ENCODE assay signal across 16 cellular contexts in genomic region chr14:93764211-93764659, GRCh38. TPM values are rescaled to one million over a fixed set of nuclear protein-coding genes. Genes with fewer than 3 reads are reported as not detected.
DNase-seq lines count a peak whose midpoint lies in the region; ATAC-seq and TF ChIP-seq lines count a peak whose summit lies in the region.
"Had no signal": no experiment of that assay in that cellular context is flagged by ENCODE, and none has a peak within 500 bp of the region (broad histone marks: within the 10 kb centered on the region; RNA-seq: fewer than 3 reads in every experiment).

No MANE protein-coding gene starts in this region.

- H3K4me3 ChIP-seq in foreskin fibroblast (ENCODE audit: low read depth in 1 of 2, low read length in 2 of 2) (no peak overlapping the region), rectal smooth muscle tissue (ENCODE audit: low read length) (peak overlapping the region; percentile 38)
- H3K4me3 ChIP-seq: GM12878, psoas muscle had no signal

- peak overlapping the region; percentile 86 for H3K27ac ChIP-seq in rectal smooth muscle tissue (ENCODE audit: low read depth, low read length)
- H3K27ac ChIP-seq: psoas muscle had no signal

- peaks cover 58% of the 10 kb centered on the region for H3K4me1 ChIP-seq in rectal smooth muscle tissue (ENCODE audit: control insufficient read depth, insufficient read depth, low read length)
- H3K4me1 ChIP-seq: psoas muscle had no signal

- no peaks in the 10 kb centered on the region for H3K36me3 ChIP-seq in rectal smooth muscle tissue (ENCODE audit: control insufficient read depth, insufficient read depth, low read length)

- ATAC-seq in HG03196 (IDR thresholded peaks at IDR 0.05; ENCODE audit: unreplicated experiment) = no peak
- no peak for ATAC-seq in GM19452 (IDR thresholded peaks at IDR 0.05; ENCODE audit: unreplicated experiment)
- ATAC-seq in GM19035 (IDR thresholded peaks at IDR 0.05; ENCODE audit: unreplicated experiment) = no peak
- ATAC-seq: activated T-helper 17 cell treated with anti-CD3 and anti-CD28 coated beads, Interleukin-2, amount 50 U/mL, for 72 hours; GM12878; stimulated activated memory B cell treated with anti-CD40 and anti-IgM and Interleukin-4, amounts not matched to agents 10 μg/mL and 1 μg/mL and 100 μg/mL, for 72 hours had no signal

- peak; percentile 30 for DNase-seq in ELR (ENCODE audit: low read depth)
- DNase-seq in SK-N-DZ (ENCODE audit: low spot score) = peak; percentile 89
- peak; percentile 11 to 34 for DNase-seq in foreskin fibroblast
- DNase-seq in anterior cingulate cortex (lab: John Stamatoyannopoulos, UW) = no peak
- DNase-seq: activated CD4-positive, alpha-beta T cell treated with anti-CD3 and anti-CD28 coated beads, Interleukin-2, amount 50 U/mL, for 4 hours; mesendoderm; psoas muscle; stimulated activated CD4-positive, alpha-beta T cell treated with anti-CD3 and anti-CD28 coated beads, Interleukin-2, amount 100 ng/mL, for 24 hours had no signal

- TF ChIP-seq CTCF in foreskin fibroblast (IDR thresholded peaks at IDR 0.05; ENCODE audit: low read depth, low read length) = no peak

- H3K27me3 ChIP-seq in rectal smooth muscle tissue (ENCODE audit: control insufficient read depth, insufficient read depth, low read length) = no peaks in the 10 kb centered on the region

- H3K9ac ChIP-seq in rectal smooth muscle tissue (ENCODE audit: low read length) = no peak overlapping the region

RNA-seq across cellular contexts. Expression of gene PRIMA1, which starts 24.1 kb away (rescaled TPM):
- polyA plus RNA-seq in SK-N-DZ (2014; cell fraction: cytosol; rRNA removed) = 1.6 and 2.4 TPM in 2 replicates
- 1.4 and 3.4 TPM in 2 replicates for polyA plus RNA-seq in SK-N-DZ (2014; cell fraction: nucleus; rRNA removed)
- polyA plus RNA-seq: BJ, GM12878 had no signal

Comparison
In these comparisons a context has a peak if more than half of its experiments do, and no peak if none do; other contexts are left out.
1. DNase-seq: peak in ELR (single experiment), SK-N-DZ (single experiment) and foreskin fibroblast (2 of 2); none in anterior cingulate cortex (0 of 58).